26 cellular contexts compared by ENCODE assay signal in genomic region chr1:170583186-170583585, GRCh38. TPM values are rescaled to one million over a fixed set of nuclear protein-coding genes. Genes with fewer than 3 reads are reported as not detected.
DNase-seq lines count a peak whose midpoint lies in the region; ATAC-seq, FAIRE-seq and TF ChIP-seq lines count a peak whose summit lies in the region.
"Had no signal": no experiment of that assay in that cellular context is flagged by ENCODE, and none has a peak within 500 bp of the region (broad histone marks: within the 10 kb centered on the region; RNA-seq: fewer than 3 reads in every experiment).

No MANE protein-coding gene starts in this region.

- no peak overlapping the region for H2BK5ac ChIP-seq in IMR-90 (ENCODE audit: low read depth, low read length, poor library complexity, severe bottlenecking)

- H3K4me1 Mint-ChIP-seq in activated CD4-positive, alpha-beta T cell treated with anti-CD3 and anti-CD28 coated beads for 36 hours = peaks cover 6% of the 10 kb centered on the region

- TF ChIP-seq RAD21 in IMR-90 (IDR thresholded peaks at IDR 0.05; ENCODE audit: low read length) = no peak

- H4K91ac ChIP-seq in IMR-90 (ENCODE audit: insufficient read depth, low read depth, low read length) = no peak overlapping the region

- no peak for FAIRE-seq in bronchial epithelial cell (lab: Jason Lieb, UNC)
- FAIRE-seq: A204.1, H54, HTR-8/SVneo had no signal

- DNase-seq in IMR-90 = no peak
- DNase-seq in NCI-H187 treated with DMSO at 0.1 percent for 48 hours (lab: John Stamatoyannopoulos, UW) = peak; percentile 58
- peak; percentile 56 to 89 for DNase-seq in NCI-H524 (lab: John Stamatoyannopoulos, UW)
- DNase-seq in bronchial epithelial cell (ENCODE audit: low read depth) = peak; percentile 43
- DNase-seq in activated CD4-positive, alpha-beta T cell treated with anti-CD3 and anti-CD28 coated beads for 36 hours = no peak
- no peak for DNase-seq in left colon
- DNase-seq: CD4-positive, CD25-positive, alpha-beta regulatory T cell; DMS153; KG1; MM.1S; NCI-H1417 treated with DMSO at 0.1 percent for 48 hours; NCI-H1930; NCI-H345; NCI-H510A treated with DMSO at 0.1 percent for 48 hours; NCI-H774; Peyer's patch; SK-N-SH; SW 1271; T-helper 9 cell had no signal

- H3K4me3 Mint-ChIP-seq in activated CD4-positive, alpha-beta T cell treated with anti-CD3 and anti-CD28 coated beads for 36 hours = no peak overlapping the region
- H3K4me3 Mint-ChIP-seq: CD4-positive, CD25-positive, alpha-beta regulatory T cell; T-helper 1 cell treated with Interleukin-12 subunit alpha and Interleukin-12 subunit beta and Interleukin-4 antibody, amounts not matched to agents 30 μg/mL and 1 μg/mL, for 36 hours had no signal

- H3K23ac ChIP-seq in IMR-90 (ENCODE audit: low read depth, low read length) = no peak overlapping the region

- H3K36me3 Mint-ChIP-seq in activated CD4-positive, alpha-beta T cell treated with anti-CD3 and anti-CD28 coated beads for 36 hours (ENCODE audit: low read depth) = no peaks in the 10 kb centered on the region
- H3K36me3 Mint-ChIP-seq: CD4-positive, CD25-positive, alpha-beta regulatory T cell had no signal

- no peak overlapping the region for H2BK15ac ChIP-seq in IMR-90 (ENCODE audit: low read depth, low read length)

- no peaks in the 10 kb centered on the region for H3K9me3 ChIP-seq in IMR-90 (ENCODE audit: control insufficient read depth, insufficient read depth, low read length)
- H3K9me3 ChIP-seq: BLaER1, Peyer's patch, SK-N-SH had no signal

- POLR2A ChIA-PET in IMR-90 (lab: Charles Lee; ENCODE audit: unreplicated experiment) = no interaction called here
- POLR2A ChIA-PET in activated CD4-positive, alpha-beta T cell treated with anti-CD3 and anti-CD28 coated beads for 36 hours (lab: Charles Lee) = no interaction called here

- no peak overlapping the region for H4K5ac ChIP-seq in IMR-90 (ENCODE audit: low read depth, low read length)

- H3K4ac ChIP-seq in IMR-90 (ENCODE audit: low read depth, low read length) = no peak overlapping the region

- dilution Hi-C loops in IMR-90 (cut with HindIII; ENCODE audit: low sequenced_read_pairs, unreplicated experiment) = no loop called here

- H3K27ac ChIP-seq in IMR-90 (ENCODE audit: insufficient read depth, low read length) = no peak overlapping the region
- H3K27ac ChIP-seq: BLaER1, Peyer's patch had no signal

- CTCF ChIA-PET in IMR-90 (lab: Yijun Ruan, JAX) = no interaction called here
- CTCF ChIA-PET in activated CD4-positive, alpha-beta T cell treated with anti-CD3 and anti-CD28 coated beads for 36 hours (lab: Charles Lee) = no interaction called here

- H3K9me3 Mint-ChIP-seq in activated CD4-positive, alpha-beta T cell treated with anti-CD3 and anti-CD28 coated beads for 36 hours (ENCODE audit: low read depth) = no peaks in the 10 kb centered on the region
- H3K9me3 Mint-ChIP-seq: T-helper 1 cell treated with Interleukin-12 subunit alpha and Interleukin-12 subunit beta and Interleukin-4 antibody, amounts not matched to agents 30 μg/mL and 1 μg/mL, for 36 hours had no signal

- H2AK5ac ChIP-seq in IMR-90 (ENCODE audit: low read depth, low read length) = no peak overlapping the region

- in situ Hi-C loops in IMR-90 (cut with MboI; ENCODE audit: low sequenced_read_pairs) = no loop called here

- H2BK20ac ChIP-seq in IMR-90 (ENCODE audit: low read depth, low read length) = no peak overlapping the region

- intact Hi-C loops in IMR-90 (cut with micrococcal nuclease) = no loop called here
- intact Hi-C loops in activated CD4-positive, alpha-beta T cell treated with anti-CD3 and anti-CD28 coated beads for 36 hours (cut with DNase I, micrococcal nuclease) = no loop called here
- intact Hi-C loops in left colon (cut with DNase I, micrococcal nuclease) = no loop called here

- no peak overlapping the region for H3K9ac ChIP-seq in IMR-90 (ENCODE audit: low read depth, low read length)
- H3K9ac ChIP-seq: BLaER1, SK-N-SH had no signal

- TF ChIP-seq POLR2A in IMR-90 (IDR thresholded peaks at IDR 0.05; ENCODE audit: low read depth, low read length) = no peak

- no peak overlapping the region for H3K56ac ChIP-seq in IMR-90 (ENCODE audit: extremely low read depth, insufficient read depth, low read length)

- H4K20me1 ChIP-seq in IMR-90 (ENCODE audit: insufficient read depth, low read length) = no peaks in the 10 kb centered on the region
- H4K20me1 ChIP-seq: BLaER1 had no signal

- H3K14ac ChIP-seq in IMR-90 (replicated peaks; ENCODE audit: low read depth, low read length) = no peak overlapping the region

- BruUV-seq in IMR-90 (replicated peaks; lab: Mats Ljungman, UMichigan) = no TSS peak

- peaks cover 18% of the 10 kb centered on the region for H3K27me3 Mint-ChIP-seq in activated CD4-positive, alpha-beta T cell treated with anti-CD3 and anti-CD28 coated beads for 36 hours

- TF ChIP-seq CTCF in IMR-90 (conservative IDR thresholded peaks at IDR 0.05; ENCODE audit: low read depth, low read length) = no peak
- peak; percentile 7 for TF ChIP-seq CTCF in bronchial epithelial cell (IDR thresholded peaks at IDR 0.05; ENCODE audit: insufficient read depth, low read length, severe bottlenecking)

- H2AK9ac ChIP-seq in IMR-90 (replicated peaks; ENCODE audit: low read depth, low read length, poor library complexity) = no peak overlapping the region

- H3K18ac ChIP-seq in IMR-90 (ENCODE audit: low read depth, low read length) = no peak overlapping the region

- H3K9me1 ChIP-seq in IMR-90 (ENCODE audit: insufficient read depth, low read length) = no peaks in the 10 kb centered on the region

- H3K36me3 ChIP-seq in IMR-90 (ENCODE audit: control insufficient read depth, insufficient read depth, low read length) = no peaks in the 10 kb centered on the region
- no peaks in the 10 kb centered on the region for H3K36me3 ChIP-seq in bronchial epithelial cell (ENCODE audit: control insufficient read depth, insufficient read depth, low read length)
- H3K36me3 ChIP-seq: BLaER1, Peyer's patch had no signal

- H3K4me2 ChIP-seq in IMR-90 (ENCODE audit: low read depth, low read length) = no peak overlapping the region
- H3K4me2 ChIP-seq: BLaER1, SK-N-SH had no signal

- H3K4me1 ChIP-seq in IMR-90 (ENCODE audit: control insufficient read depth, insufficient read depth, low read length) = peaks cover 4% of the 10 kb centered on the region
- H3K4me1 ChIP-seq: BLaER1, Peyer's patch had no signal

- ATAC-seq in IMR-90 (ENCODE audit: low read depth) = no peak
- ATAC-seq in activated CD4-positive, alpha-beta T cell treated with anti-CD3 and anti-CD28 coated beads for 36 hours = no peak
- no peak for ATAC-seq in left colon
- ATAC-seq in GM19463 (IDR thresholded peaks at IDR 0.05; ENCODE audit: unreplicated experiment) = no peak
- no peak for ATAC-seq in HG03025 (IDR thresholded peaks at IDR 0.05; ENCODE audit: low FRiP score, unreplicated experiment)

- H2AFZ ChIP-seq in IMR-90 (replicated peaks; ENCODE audit: low read length, poor library complexity) = peak overlapping the region; percentile 46

- H2BK120ac ChIP-seq in IMR-90 (ENCODE audit: low read depth, low read length) = no peak overlapping the region

- H3K27ac Mint-ChIP-seq in activated CD4-positive, alpha-beta T cell treated with anti-CD3 and anti-CD28 coated beads for 36 hours = no peak overlapping the region
- H3K27ac Mint-ChIP-seq: CD4-positive, CD25-positive, alpha-beta regulatory T cell; T-helper 1 cell treated with Interleukin-12 subunit alpha and Interleukin-12 subunit beta and Interleukin-4 antibody, amounts not matched to agents 30 μg/mL and 1 μg/mL, for 36 hours had no signal

- no peak overlapping the region for H3K4me3 ChIP-seq in IMR-90 (ENCODE audit: insufficient read depth, low read depth, low read length)
- no peak overlapping the region for H3K4me3 ChIP-seq in bronchial epithelial cell (ENCODE audit: low read depth, low read length)
- H3K4me3 ChIP-seq: BLaER1, Peyer's patch had no signal

- H4K8ac ChIP-seq in IMR-90 (ENCODE audit: low read depth in 2 of 2, low read length in 2 of 2) = no peak overlapping the region

- no CpG with 5 or more reads among the region's 3 CpGs for WGBS in IMR-90 (ENCODE audit: extremely low coverage in 2 of 2, insufficient read length in 1 of 2), 2 experiments

- H3K27me3 ChIP-seq in IMR-90 (ENCODE audit: control insufficient read depth, insufficient read depth, low read length) = no peaks in the 10 kb centered on the region
- H3K27me3 ChIP-seq in bronchial epithelial cell (ENCODE audit: control insufficient read depth, insufficient read depth, low read length) = no peaks in the 10 kb centered on the region
- H3K27me3 ChIP-seq: BLaER1, Peyer's patch had no signal

- no peaks in the 10 kb centered on the region for H3K79me1 ChIP-seq in IMR-90 (ENCODE audit: low read depth in 1 of 2, low read length in 2 of 2)

TF ChIP-seq in IMR-90, 13 proteins besides CTCF, POLR2A, EP300 and RAD21 (continues in another document):
- TF ChIP-seq CHD1 (IDR thresholded peaks at IDR 0.05; ENCODE audit: low read depth, low read length) = no peak
- no peak for TF ChIP-seq NFE2L2 (IDR thresholded peaks at IDR 0.05; ENCODE audit: low read depth, low read length)
- no peak for TF ChIP-seq MAZ (IDR thresholded peaks at IDR 0.05; ENCODE audit: borderline replicate concordance, low read depth, low read length)
- no peak for TF ChIP-seq ELK1 (IDR thresholded peaks at IDR 0.05; ENCODE audit: borderline replicate concordance, low read depth, low read length)
- no peak for TF ChIP-seq MXI1 (IDR thresholded peaks at IDR 0.05; ENCODE audit: borderline replicate concordance, low read depth, low read length)
- TF ChIP-seq RFX5 (IDR thresholded peaks at IDR 0.05; ENCODE audit: low read depth, low read length) = no peak
- no peak for TF ChIP-seq MAFK (IDR thresholded peaks at IDR 0.05; ENCODE audit: low read depth, low read length)
- TF ChIP-seq FOS (IDR thresholded peaks at IDR 0.05; ENCODE audit: low read depth, low read length) = no peak
- no peak for TF ChIP-seq SMC3 (IDR thresholded peaks at IDR 0.05; ENCODE audit: low read depth, low read length)
- TF ChIP-seq BHLHE40 (IDR thresholded peaks at IDR 0.05; ENCODE audit: low read depth, low read length) = no peak

RNA-seq across cellular contexts. Expression of gene GORAB, which starts 51.2 kb away (rescaled TPM):
- total RNA-seq in IMR-90 (2012; rRNA removed) (11.3 and 17.2 TPM in 2 replicates), bronchial epithelial cell (6.1 and 7.6 TPM in 2 replicates), left colon (10 to 100 TPM; 25.0 to 26.4 TPM)
- 11.0 and 14.0 TPM in 2 replicates for polyA plus RNA-seq in IMR-90 (2012; rRNA removed)
- 1.2 and 1.7 TPM in 2 replicates for polyA plus RNA-seq in IMR-90 (2012; cell fraction: cytosol; rRNA removed)
- polyA plus RNA-seq in IMR-90 (2012; cell fraction: nucleus; rRNA removed; ENCODE audit: low replicate concordance) = 4.9 and 81.0 TPM in 2 replicates
- total RNA-seq in activated CD4-positive, alpha-beta T cell treated with anti-CD3 and anti-CD28 coated beads for 36 hours = 10 to 100 TPM in 1 of 2 experiments, 1 to 10 TPM in 1; 9.8 to 13.5 TPM

Comparison
In these comparisons a context has a peak if more than half of its experiments do, and no peak if none do; other contexts are left out.
1. DNase-seq: peak in NCI-H187 treated with DMSO at 0.1 percent for 48 hours (single experiment), NCI-H524 (2 of 2) and bronchial epithelial cell (single experiment); none in IMR-90 (single experiment), activated CD4-positive, alpha-beta T cell treated with anti-CD3 and anti-CD28 coated beads for 36 hours (single experiment) and left colon (0 of 2).